ENCODE assay signal across 8 cellular contexts in the genomic region with DNA sequence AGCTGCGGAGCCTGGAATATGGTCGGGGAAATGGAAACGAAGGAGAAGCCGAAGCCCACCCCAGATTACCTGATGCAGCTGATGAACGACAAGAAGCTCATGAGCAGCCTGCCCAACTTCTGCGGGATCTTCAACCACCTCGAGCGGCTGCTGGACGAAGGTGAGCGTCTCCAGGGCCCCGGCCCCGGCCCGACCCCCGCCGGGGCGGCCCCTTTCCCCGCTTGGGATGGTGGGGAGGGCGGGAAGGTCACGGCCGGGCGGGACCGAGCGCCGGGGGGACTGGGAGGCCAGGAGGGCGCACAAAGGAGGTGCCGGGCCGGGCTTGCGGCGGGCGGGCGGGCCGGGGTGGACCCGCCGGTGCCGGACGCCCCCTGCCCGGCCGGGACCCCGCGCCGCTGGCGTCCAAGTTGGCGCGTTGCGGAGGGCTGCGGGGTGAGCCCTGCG. TPM values are rescaled to one million over a fixed set of nuclear protein-coding genes. Genes with fewer than 3 reads are reported as not detected.
A peak's percentile ranks its signal among the peaks of the same experiment; 100 is the strongest.
DNase-seq lines count a peak whose midpoint lies in the region; ATAC-seq, FAIRE-seq and TF ChIP-seq lines count a peak whose summit lies in the region.

No MANE protein-coding gene starts in this region.

- H3K36me3 ChIP-seq in ES-I3 (ENCODE audit: insufficient read depth, low read length): no peaks in the 10 kb centered on the region
- H3K36me3 ChIP-seq in endothelial cell of umbilical vein (ENCODE audit: control insufficient read depth in 2 of 2, extremely low read depth in 1 of 2, insufficient read depth in 2 of 2, low read length in 2 of 2): no peaks in the 10 kb centered on the region

- no peak for TF ChIP-seq POLR2A in endothelial cell of umbilical vein (IDR thresholded peaks at IDR 0.05; ENCODE audit: low read depth, low read length)

- H3K27ac ChIP-seq in endothelial cell of umbilical vein (ENCODE audit: insufficient read depth, low read depth, low read length): peak overlapping the region; percentile 71

- no TSS peak for BruUV-seq in endothelial cell of umbilical vein (replicated peaks; lab: Mats Ljungman, UMichigan)

- H3K79me2 ChIP-seq in endothelial cell of umbilical vein (ENCODE audit: control insufficient read depth, insufficient read depth, low read length): peaks cover 56% of the 10 kb centered on the region

- CTCF ChIA-PET in endothelial cell of umbilical vein (lab: Charles Lee): interaction anchor here (0.7 to 3.6 kb wide), 4 partner anchors 10 to 245 kb away, joined by 3 to 31 read pairs (median 9); no protein-coding TSS in a partner anchor

- peaks cover 35% of the 10 kb centered on the region for H3K4me1 Mint-ChIP-seq in osteocyte (ENCODE audit: unreplicated experiment)

- peaks cover 7% of the 10 kb centered on the region for H4K20me1 ChIP-seq in endothelial cell of umbilical vein (replicated peaks; ENCODE audit: control insufficient read depth, extremely low read depth, insufficient read depth, low read length)

- peak; percentile 1 for ATAC-seq in HG02763 (IDR thresholded peaks at IDR 0.05; ENCODE audit: unreplicated experiment)

- no peaks in the 10 kb centered on the region for H3K9me3 Mint-ChIP-seq in osteocyte (ENCODE audit: unreplicated experiment)

- H3K4me3 ChIP-seq in WI38 (ENCODE audit: low read depth, low read length) (peak overlapping the region; percentile 77), endothelial cell of umbilical vein (replicated peaks in 1 of 3; ENCODE audit: insufficient read depth in 1 of 3, low read depth in 1 of 3, low read length in 3 of 3) (peak overlapping the region; percentile 84 to 94 (median 92))

- peak overlapping the region; percentile 72 for H3K27ac Mint-ChIP-seq in osteocyte (ENCODE audit: unreplicated experiment)

- H3K36me3 Mint-ChIP-seq in osteocyte (ENCODE audit: unreplicated experiment): peaks cover 10% of the 10 kb centered on the region

- no peak overlapping the region for H3K4me2 ChIP-seq in endothelial cell of umbilical vein (ENCODE audit: insufficient read depth, low read length)

- DNase-seq in endothelial cell of umbilical vein (ENCODE audit: low read depth, low spot score) (no peak), osteocyte (ENCODE audit: extremely low spot score, unreplicated experiment) (no peak), posterior vena cava (ENCODE audit: low spot score) (no peak), NCI-H2171 treated with DMSO at 0.1 percent for 48 hours (lab: John Stamatoyannopoulos, UW) (no peak), RKO (ENCODE audit: low spot score) (no peak)

- FAIRE-seq in endothelial cell of umbilical vein (lab: Jason Lieb, UNC): no peak

- H3K9me1 ChIP-seq in endothelial cell of umbilical vein (replicated peaks; ENCODE audit: control insufficient read depth, extremely low read depth, insufficient read depth, low read length): no peaks in the 10 kb centered on the region

- dilution Hi-C loops in endothelial cell of umbilical vein (cut with MboI; ENCODE audit: extremely low pct_ligation_motif_present, low sequenced_read_pairs): no loop called here

- H3K4me3 Mint-ChIP-seq in osteocyte (ENCODE audit: unreplicated experiment): peak overlapping the region; percentile 76

- TF ChIP-seq CTCF in WI38 (IDR thresholded peaks at IDR 0.05; ENCODE audit: low read depth, low read length) (no peak), endothelial cell of umbilical vein (IDR thresholded peaks at IDR 0.05; ENCODE audit: extremely low read depth in 1 of 2, insufficient read depth in 1 of 2, low read depth in 1 of 2, low read length in 2 of 2) (no peak), osteocyte (IDR thresholded peaks at IDR 0.05) (no peak)

- no peaks in the 10 kb centered on the region for H3K27me3 Mint-ChIP-seq in osteocyte (ENCODE audit: unreplicated experiment)

- no peak overlapping the region for H2AFZ ChIP-seq in endothelial cell of umbilical vein (ENCODE audit: low read depth, low read length)

- no peaks in the 10 kb centered on the region for H3K27me3 ChIP-seq in endothelial cell of umbilical vein (ENCODE audit: control insufficient read depth in 2 of 2, insufficient read depth in 2 of 2, low read length in 2 of 2)

- intact Hi-C loops in endothelial cell of umbilical vein (cut with micrococcal nuclease) (loop anchor here (5.0 to 10.0 kb wide), 4 partner anchors 690 to 1632 kb away; a partner anchor contains a TSS), posterior vena cava (cut with DNase I) (loop anchor here in 1 of 2 donors (5.0 to 10.0 kb wide), 2 partner anchors 670 to 1213 kb away; no protein-coding TSS in a partner anchor)

- H3K4me1 ChIP-seq in ES-I3 (ENCODE audit: insufficient read depth, low read length) (peaks cover 18% of the 10 kb centered on the region), endothelial cell of umbilical vein (ENCODE audit: control insufficient read depth, extremely low read depth, insufficient read depth, low read length) (peaks cover 36% of the 10 kb centered on the region)

- POLR2A ChIA-PET in endothelial cell of umbilical vein (lab: Charles Lee): interaction anchor here (0.7 kb wide), 1 partner anchor 59 kb away, joined by 4 read pairs; no protein-coding TSS in a partner anchor

- peak overlapping the region; percentile 85 for H3K9ac ChIP-seq in ES-I3 (ENCODE audit: low read depth, low read length)
- H3K9ac ChIP-seq in endothelial cell of umbilical vein (replicated peaks; ENCODE audit: extremely low read depth, insufficient read depth, low read length): peak overlapping the region; percentile 98

- H3K9me3 ChIP-seq in ES-I3 (ENCODE audit: control insufficient read depth, insufficient read depth, low read length) (no peaks in the 10 kb centered on the region), endothelial cell of umbilical vein (replicated peaks; ENCODE audit: control insufficient read depth, insufficient read depth, low read length) (no peaks in the 10 kb centered on the region)

TF ChIP-seq in endothelial cell of umbilical vein, 7 proteins besides CTCF, POLR2A, EP300 and RAD21:
- TF ChIP-seq JUN (IDR thresholded peaks at IDR 0.05; ENCODE audit: borderline replicate concordance, insufficient read depth, insufficient read length, low read depth) (no peak), MYC (IDR thresholded peaks at IDR 0.05; ENCODE audit: low read depth, low read length) (no peak), FOS (IDR thresholded peaks at IDR 0.05; ENCODE audit: borderline replicate concordance, insufficient read depth, low read length) (no peak)
- TF ChIP-seq, protein P1, sequence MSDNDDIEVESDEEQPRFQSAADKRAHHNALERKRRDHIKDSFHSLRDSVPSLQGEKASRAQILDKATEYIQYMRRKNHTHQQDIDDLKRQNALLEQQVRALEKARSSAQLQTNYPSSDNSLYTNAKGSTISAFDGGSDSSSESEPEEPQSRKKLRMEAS (IDR thresholded peaks at IDR 0.05; ENCODE audit: insufficient read depth, insufficient read length): no peak
TF ChIP-seq in endothelial cell of umbilical vein: peak in this region for 0.

RNA-seq across cellular contexts. Expression of a gene that starts 0.7 kb away (rescaled TPM):
- 232 and 233 TPM in 2 replicates for total RNA-seq in endothelial cell of umbilical vein
- polyA plus RNA-seq in endothelial cell of umbilical vein: 175 and 178 TPM in 2 replicates
- polyA plus RNA-seq in endothelial cell of umbilical vein (2011; cell fraction: cytosol; rRNA removed): 152 and 173 TPM in 2 replicates
- 179 and 220 TPM in 2 replicates for polyA plus RNA-seq in endothelial cell of umbilical vein (2011; cell fraction: nucleus; rRNA removed)
- polyA plus RNA-seq in endothelial cell of umbilical vein (2012): 92.6 and 143 TPM in 2 replicates
- 484 and 519 TPM in 2 replicates for polyA minus RNA-seq in endothelial cell of umbilical vein
- 83.3 TPM for polyA minus RNA-seq in endothelial cell of umbilical vein (2011; cell fraction: cytosol; rRNA and poly(A)+ RNA removed)
- 324 and 418 TPM in 2 replicates for polyA minus RNA-seq in endothelial cell of umbilical vein (2011; cell fraction: nucleus; rRNA and poly(A)+ RNA removed)
- total RNA-seq in osteocyte: 290 and 308 TPM in 2 replicates
- 100 to 1,000 TPM; 116 to 138 TPM for total RNA-seq in posterior vena cava
